In the genomic region with DNA sequence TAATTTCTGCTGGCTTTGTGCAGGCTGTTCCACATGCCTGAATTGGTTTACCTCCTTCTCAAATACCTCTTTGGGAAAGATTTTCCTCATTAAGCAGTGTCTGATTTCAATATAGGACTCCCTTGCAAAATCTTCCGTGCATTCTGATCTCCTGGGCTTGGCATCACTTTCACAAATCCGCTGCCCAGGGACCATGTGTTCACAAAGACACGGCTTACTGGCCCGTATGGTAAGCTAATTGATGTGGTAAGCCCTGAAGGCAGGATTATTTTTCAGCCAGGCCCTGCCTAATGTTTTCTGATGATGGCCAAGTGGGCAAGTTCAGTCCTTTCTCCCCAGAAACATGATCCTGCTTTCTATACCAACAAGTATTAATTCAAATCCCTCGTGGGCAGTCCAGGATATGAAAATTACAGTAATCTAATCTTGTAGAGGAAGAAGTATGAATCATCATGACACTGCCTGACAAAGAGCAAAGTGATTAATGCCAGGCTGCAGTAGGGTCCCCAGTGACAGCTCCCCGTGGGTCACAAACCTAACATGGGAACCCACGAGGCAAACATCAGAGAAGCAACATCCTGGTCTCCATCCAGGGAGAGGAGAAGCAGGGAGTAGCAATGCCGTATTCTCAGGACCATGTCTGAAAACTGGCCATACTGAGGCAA, we compare ENCODE assay signal across 8 cellular contexts. TPM values are rescaled to one million over a fixed set of nuclear protein-coding genes. Genes with fewer than 3 reads are reported as not detected.
DNase-seq lines count a peak whose midpoint lies in the region; ATAC-seq, FAIRE-seq and TF ChIP-seq lines count a peak whose summit lies in the region.

No MANE protein-coding gene starts in this region.

- CTCF ChIA-PET in A549 (lab: Yijun Ruan, JAX): interaction anchor here (0.8 to 2.0 kb wide), 5 partner anchors 9 to 212 kb away, joined by 3 to 5 read pairs (median 4); no protein-coding TSS in a partner anchor
- CTCF ChIA-PET in activated CD8-positive, alpha-beta T cell treated with anti-CD3 and anti-CD28 coated beads, Interleukin-2, amount 10 ng/mL, durations not matched to agents 7 days and 5 days (lab: Charles Lee): interaction anchor here (0.6 to 1.5 kb wide), 4 partner anchors 15 to 254 kb away, joined by 3 read pairs; no protein-coding TSS in a partner anchor

- H3K4me1 ChIP-seq in A549 (peaks cover 40% of the 10 kb centered on the region), left ventricle myocardium inferior (peaks cover 70% of the 10 kb centered on the region), thymus (ENCODE audit: control insufficient read depth, insufficient read depth, low read length) (peaks cover 9% of the 10 kb centered on the region)

- H3K27ac ChIP-seq in A549 (peak overlapping the region in 1 of 2 experiments; percentile 22; a peak in 3 of 6 replicates), left ventricle myocardium inferior (replicated peaks) (peak overlapping the region; percentile 72), thymus (ENCODE audit: low read depth) (peak overlapping the region; percentile 1)

- H3K4me3 Mint-ChIP-seq in activated CD8-positive, alpha-beta T cell treated with anti-CD3 and anti-CD28 coated beads, Interleukin-2, amount 10 ng/mL, durations not matched to agents 7 days and 5 days: peak overlapping the region; percentile 20

- ATAC-seq in A549 (peak; percentile 27; a peak in 3 of 6 replicates), GM18870 (IDR thresholded peaks at IDR 0.05; ENCODE audit: unreplicated experiment) (no peak)
- no peak for ATAC-seq in activated CD8-positive, alpha-beta T cell treated with anti-CD3 and anti-CD28 coated beads, Interleukin-2, amount 10 ng/mL, durations not matched to agents 7 days and 5 days

- no peak for TF ChIP-seq RAD21 in A549 (conservative IDR thresholded peaks at IDR 0.05 in 1 of 2, IDR thresholded peaks at IDR 0.05 in 1 of 2)

- TF ChIP-seq CTCF in A549 (IDR thresholded peaks at IDR 0.05): no peak
- no peak for TF ChIP-seq CTCF in left ventricle myocardium inferior (IDR thresholded peaks at IDR 0.05; ENCODE audit: borderline replicate concordance)

- H3K27me3 ChIP-seq in left ventricle myocardium inferior (ENCODE audit: low read depth) (no peaks in the 10 kb centered on the region), thymus (ENCODE audit: control insufficient read depth, insufficient read depth) (no peaks in the 10 kb centered on the region)

- H3K27me3 Mint-ChIP-seq in activated CD8-positive, alpha-beta T cell treated with anti-CD3 and anti-CD28 coated beads, Interleukin-2, amount 10 ng/mL, durations not matched to agents 7 days and 5 days (ENCODE audit: low read depth): peaks cover 10% of the 10 kb centered on the region

- peak overlapping the region; percentile 41 for H3K4me2 ChIP-seq in A549

- no peak for DNase-seq in A549 (ENCODE audit: low read depth in 1 of 2, low spot score in 1 of 2)
- DNase-seq in HT1080 (ENCODE audit: low read depth): peak; percentile 72
- DNase-seq in activated CD8-positive, alpha-beta T cell treated with anti-CD3 and anti-CD28 coated beads, Interleukin-2, amount 10 ng/mL, durations not matched to agents 7 days and 5 days: no peak
- no peak for DNase-seq in left ventricle myocardium inferior
- DNase-seq in GM19238 (ENCODE audit: insufficient read length, low spot score): no peak
- DNase-seq in SHP77 (lab: John Stamatoyannopoulos, UW): no peak

- H3K9me3 ChIP-seq in A549 (no peaks in the 10 kb centered on the region), left ventricle myocardium inferior (replicated peaks) (no peaks in the 10 kb centered on the region), thymus (ENCODE audit: control insufficient read depth) (no peaks in the 10 kb centered on the region)

- WGBS in A549 (ENCODE audit: missing lambda C conversion rate): 51% methylated on average over 8 of the region's 8 CpGs
- 69% methylated on average over 8 of the region's 8 CpGs for WGBS in thymus

- POLR2A ChIA-PET in A549 (lab: Yijun Ruan, JAX): no interaction called here
- POLR2A ChIA-PET in activated CD8-positive, alpha-beta T cell treated with anti-CD3 and anti-CD28 coated beads, Interleukin-2, amount 10 ng/mL, durations not matched to agents 7 days and 5 days (lab: Charles Lee): no interaction called here

- H3K4me3 ChIP-seq in A549 (no peak overlapping the region), left ventricle myocardium inferior (peak overlapping the region; percentile 6), thymus (ENCODE audit: low read length) (no peak overlapping the region)

- no peak for TF ChIP-seq POLR2A in A549 (IDR thresholded peaks at IDR 0.05; ENCODE audit: low read length)

- intact Hi-C loops in left ventricle myocardium inferior (cut with micrococcal nuclease): no loop called here

- no peaks in the 10 kb centered on the region for H3K9me3 Mint-ChIP-seq in activated CD8-positive, alpha-beta T cell treated with anti-CD3 and anti-CD28 coated beads, Interleukin-2, amount 10 ng/mL, durations not matched to agents 7 days and 5 days (ENCODE audit: insufficient read depth)

- no peak for FAIRE-seq in A549 (lab: Jason Lieb, UNC)

- no peak overlapping the region for H3K27ac Mint-ChIP-seq in activated CD8-positive, alpha-beta T cell treated with anti-CD3 and anti-CD28 coated beads, Interleukin-2, amount 10 ng/mL, durations not matched to agents 7 days and 5 days

- no peaks in the 10 kb centered on the region for H3K36me3 Mint-ChIP-seq in activated CD8-positive, alpha-beta T cell treated with anti-CD3 and anti-CD28 coated beads, Interleukin-2, amount 10 ng/mL, durations not matched to agents 7 days and 5 days (ENCODE audit: low read depth)

- no peak for TF ChIP-seq EP300 in A549 (IDR thresholded peaks at IDR 0.05)

- no peaks in the 10 kb centered on the region for H3K36me3 ChIP-seq in left ventricle myocardium inferior
- no peaks in the 10 kb centered on the region for H3K36me3 ChIP-seq in thymus (ENCODE audit: control insufficient read depth, insufficient read depth)

- peaks cover 42% of the 10 kb centered on the region for H3K4me1 Mint-ChIP-seq in activated CD8-positive, alpha-beta T cell treated with anti-CD3 and anti-CD28 coated beads, Interleukin-2, amount 10 ng/mL, durations not matched to agents 7 days and 5 days (ENCODE audit: low read depth)

TF ChIP-seq in A549, 52 proteins besides CTCF, POLR2A, EP300 and RAD21:
- no peak for TF ChIP-seq FOSL2 (IDR thresholded peaks at IDR 0.05)
- TF ChIP-seq FOSL2 (CRISPR knock-in tag; IDR thresholded peaks at IDR 0.05): 0 out of 2 replicates have a peak, but pooled peaks have one; percentile 26
- no peak for TF ChIP-seq HOXB13 (CRISPR knock-in tag; IDR thresholded peaks at IDR 0.05; ENCODE audit: low read depth)

RNA-seq across cellular contexts. Expression of a gene that starts 11.6 kb away (rescaled TPM):
- polyA plus RNA-seq in A549 (2011; rRNA removed): 20.4 and 26.7 TPM in 2 replicates
- 4.1 and 4.3 TPM in 2 replicates for polyA plus RNA-seq in A549 (2012; cell fraction: cytosol; rRNA removed)
- polyA plus RNA-seq in A549 (2012; cell fraction: nucleus; rRNA removed): 11.7 and 14.1 TPM in 2 replicates
- polyA plus RNA-seq in A549 (2017; fragmentation: RNase III; extraction: RNeasy Plus Mini Kit Qiagen cat#74134 plus additional on column Dnase treatment): 9.6 to 12.1 TPM (median 12.0 TPM) in 3 replicates
- polyA minus RNA-seq in A549 (2011; rRNA and poly(A)+ RNA removed): 23.6 and 32.6 TPM in 2 replicates
- total RNA-seq in HT1080 (2014; rRNA removed; shearing (Covaris generic)): 8.0 and 8.2 TPM in 2 replicates
- polyA plus RNA-seq in HT1080 (2015; cell fraction: cytosol; rRNA removed): 1.8 TPM in 2 replicates
- 20.3 and 21.3 TPM in 2 replicates for polyA plus RNA-seq in HT1080 (2015; cell fraction: nucleus; rRNA removed)
- 10 to 100 TPM; 11.2 to 13.0 TPM for total RNA-seq in activated CD8-positive, alpha-beta T cell treated with anti-CD3 and anti-CD28 coated beads, Interleukin-2, amount 10 ng/mL, durations not matched to agents 7 days and 5 days
- 403 TPM for total RNA-seq in left ventricle myocardium inferior
- polyA plus RNA-seq in thymus: 25.8 TPM

Comparison
In these comparisons a context has a peak if more than half of its experiments do, and no peak if none do; other contexts are left out.
1. ATAC-seq: peak in A549 (2 of 2); none in activated CD8-positive, alpha-beta T cell treated with anti-CD3 and anti-CD28 coated beads, Interleukin-2, amount 10 ng/mL, durations not matched to agents 7 days and 5 days (single experiment) and GM18870 (single experiment).
2. RNA of a gene that starts 11.6 kb away (total RNA-seq): 403 TPM in left ventricle myocardium inferior (single experiment); 11.2 to 13.0 TPM in activated CD8-positive, alpha-beta T cell treated with anti-CD3 and anti-CD28 coated beads, Interleukin-2, amount 10 ng/mL, durations not matched to agents 7 days and 5 days and 8.0 to 8.2 TPM in HT1080; every median in the first group is over 10 times any median in the second.